6 cellular contexts compared by ENCODE assay signal in genomic region chr6:141953072-141953471, GRCh38.
"Had no signal": no experiment of that assay in that cellular context is flagged by ENCODE, and none has a peak within 500 bp of the region (broad histone marks: within the 10 kb centered on the region; RNA-seq: fewer than 3 reads in every experiment).

No MANE protein-coding gene starts in this region.

- H3K4me3 Mint-ChIP-seq: GM23338, H9, HFFc6, IgD-negative memory B cell had no signal

- H3K27me3 Mint-ChIP-seq: IgD-negative memory B cell had no signal

- H3K4me3 ChIP-seq: GM23338 had no signal

- H3K27ac Mint-ChIP-seq: GM23338, H9, HFFc6, IgD-negative memory B cell had no signal

- H3K36me3 Mint-ChIP-seq: IgD-negative memory B cell had no signal

- H3K4me1 Mint-ChIP-seq: IgD-negative memory B cell had no signal

- DNase-seq: H9, HCEC 1CT, HFFc6 had no signal

- H3K27ac ChIP-seq: HL-60 had no signal
